12 cellular contexts compared by ENCODE assay signal in genomic region chr11:68266121-68266891, GRCh38. TPM values are rescaled to one million over a fixed set of nuclear protein-coding genes. Genes with fewer than 3 reads are reported as not detected.
DNase-seq lines count a peak whose midpoint lies in the region; ATAC-seq and TF ChIP-seq lines count a peak whose summit lies in the region.
"Had no signal": no experiment of that assay in that cellular context is flagged by ENCODE, and none has a peak within 500 bp of the region (broad histone marks: within the 10 kb centered on the region; RNA-seq: fewer than 3 reads in every experiment).

No MANE protein-coding gene starts in this region.

- BruUV-seq in Calu3 (replicated peaks; lab: Mats Ljungman, UMichigan), result no TSS peak

- ATAC-seq in GM19452 (IDR thresholded peaks at IDR 0.05; ENCODE audit: unreplicated experiment) (peak; percentile 58), HG03196 (IDR thresholded peaks at IDR 0.05; ENCODE audit: unreplicated experiment) (peak; percentile 50)
- ATAC-seq: heart right ventricle, pancreas had no signal

- H3K4me1 ChIP-seq in duodenal mucosa (ENCODE audit: control insufficient read depth in 1 of 2, insufficient read depth in 2 of 2, low read length in 2 of 2), result peaks cover 37 to 42% of the 10 kb centered on the region in 2 donors

- peaks cover 27% of the 10 kb centered on the region for H3K4me1 Mint-ChIP-seq in Calu3 (ENCODE audit: low read depth, unreplicated experiment)

- intact Hi-C loops in Calu3 (cut with micrococcal nuclease; ENCODE audit: unreplicated experiment), result no loop called here

- no peak overlapping the region for H3K4me3 ChIP-seq in duodenal mucosa (ENCODE audit: low read depth in 1 of 2, low read length in 2 of 2)
- H3K4me3 ChIP-seq: heart right ventricle, pancreas had no signal

- CTCF ChIA-PET in Calu3 (lab: Charles Lee), result no interaction called here

- H3K9me3 ChIP-seq in duodenal mucosa (ENCODE audit: control insufficient read depth in 1 of 2, low read length in 2 of 2), result no peaks in the 10 kb centered on the region
- H3K9me3 ChIP-seq: heart right ventricle, pancreas had no signal

- H3K27ac ChIP-seq in duodenal mucosa (ENCODE audit: low read depth, low read length), result peak overlapping the region; percentile 26
- H3K27ac ChIP-seq: pancreas had no signal

- no peak overlapping the region for H3K4me3 Mint-ChIP-seq in Calu3 (ENCODE audit: low read depth, unreplicated experiment)
- H3K4me3 Mint-ChIP-seq: brain had no signal

- TF ChIP-seq CTCF in Calu3 (IDR thresholded peaks at IDR 0.05; ENCODE audit: unreplicated experiment), result no peak

- no peak overlapping the region for H3K27ac Mint-ChIP-seq in Calu3 (ENCODE audit: unreplicated experiment)

- peaks cover 30% of the 10 kb centered on the region for H3K36me3 Mint-ChIP-seq in Calu3 (ENCODE audit: insufficient read depth, unreplicated experiment)

- H3K27me3 ChIP-seq in duodenal mucosa (ENCODE audit: control insufficient read depth in 1 of 2, insufficient read depth in 2 of 2, low read length in 2 of 2), result no peaks in the 10 kb centered on the region
- H3K27me3 ChIP-seq: heart right ventricle, pancreas had no signal

- no peaks in the 10 kb centered on the region for H3K9me3 Mint-ChIP-seq in Calu3 (ENCODE audit: low read depth, unreplicated experiment)

- H3K9ac ChIP-seq in duodenal mucosa (ENCODE audit: low read depth in 1 of 2, low read length in 2 of 2), result no peak overlapping the region

- H3K27me3 Mint-ChIP-seq in Calu3 (ENCODE audit: unreplicated experiment), result no peaks in the 10 kb centered on the region

- peaks cover 64 to 67% of the 10 kb centered on the region in 2 donors for H3K36me3 ChIP-seq in duodenal mucosa (ENCODE audit: control insufficient read depth in 1 of 2, insufficient read depth in 2 of 2, low read length in 2 of 2)

- DNase-seq in COLO829 (ENCODE audit: low spot score) (peak; percentile 90), T-helper 9 cell (no peak), D341Med (ENCODE audit: low spot score) (no peak), kidney glomerular epithelial cell (lab: John Stamatoyannopoulos, UW) (no peak), Calu3 (no peak)
- DNase-seq: heart right ventricle, NCI-H1930 had no signal

RNA-seq across cellular contexts. Expression of gene C11orf24, which starts 5.5 kb away (rescaled TPM):
- total RNA-seq in Calu3 (2022), result 46.3 and 52.3 TPM in 2 replicates

RNA-seq across cellular contexts. Expression of gene LRP5, which starts 46.1 kb away (rescaled TPM):
- total RNA-seq in Calu3 (2022), result 64.8 and 82.0 TPM in 2 replicates

RNA-seq across cellular contexts. Expression of gene KMT5B, which starts 53.2 kb away (rescaled TPM):
- total RNA-seq in Calu3 (2022), result 31.3 and 39.2 TPM in 2 replicates
